ENCODE assay signal across 12 cellular contexts in genomic region chr10:97575101-97575668, GRCh38. TPM values are rescaled to one million over a fixed set of nuclear protein-coding genes. Genes with fewer than 3 reads are reported as not detected.
A peak's percentile ranks its signal among the peaks of the same experiment; 100 is the strongest.
DNase-seq lines count a peak whose midpoint lies in the region; ATAC-seq, FAIRE-seq and TF ChIP-seq lines count a peak whose summit lies in the region.
"Had no signal": no experiment of that assay in that cellular context is flagged by ENCODE, and none has a peak within 500 bp of the region (broad histone marks: within the 10 kb centered on the region; RNA-seq: fewer than 3 reads in every experiment).

No MANE protein-coding gene starts in this region.

- H2AFZ ChIP-seq in H1 (ENCODE audit: low read length), result no peak overlapping the region

- no peak for TF ChIP-seq RAD21 in H1 (IDR thresholded peaks at IDR 0.05 in 1 of 2, conservative IDR thresholded peaks at IDR 0.05 in 1 of 2; ENCODE audit: low read depth in 2 of 2, low read length in 2 of 2)

- peaks cover 0 to under 1% of the 10 kb centered on the region in 2 experiments for H4K20me1 ChIP-seq in H1 (replicated peaks in 1 of 2; ENCODE audit: control insufficient read depth in 1 of 2, insufficient read depth in 2 of 2, low read length in 2 of 2)

- H2AK5ac ChIP-seq in H1 (ENCODE audit: low read depth, low read length) (no peak overlapping the region), mesendoderm (ENCODE audit: low read length) (no peak overlapping the region)

- H2BK5ac ChIP-seq in H1 (ENCODE audit: low read depth, low read length) (no peak overlapping the region), mesendoderm (ENCODE audit: low read length) (no peak overlapping the region)

- H3K23ac ChIP-seq in H1 (ENCODE audit: insufficient read length), result no peak overlapping the region
- no peak overlapping the region for H3K23ac ChIP-seq in mesendoderm (ENCODE audit: low read length)

- H2BK15ac ChIP-seq in H1 (ENCODE audit: low read length) (no peak overlapping the region; the same call in 1 of the 2 replicates), mesendoderm (replicated peaks; ENCODE audit: low read depth) (no peak overlapping the region)

- H3K14ac ChIP-seq in H1 (ENCODE audit: insufficient read length), result no peak overlapping the region

- H3K4me2 ChIP-seq in H1 (ENCODE audit: insufficient read depth in 1 of 2, low read depth in 2 of 2, low read length in 2 of 2), result peak overlapping the region; percentile 1 to 15; a peak in 1 of 4 replicates
- no peak overlapping the region for H3K4me2 ChIP-seq in mesendoderm (ENCODE audit: low read length)

- no peak for FAIRE-seq in H1 (lab: Jason Lieb, UNC)

- no peaks in the 10 kb centered on the region; a peak in 1 of 7 replicates for H3K27me3 ChIP-seq in H1 (replicated peaks in 1 of 4; ENCODE audit: control insufficient read depth in 3 of 4, extremely low read depth in 1 of 4, insufficient read depth in 3 of 4, low read length in 3 of 4)
- H3K27me3 ChIP-seq in mesendoderm (ENCODE audit: insufficient read depth, low read length, poor library complexity), result no peaks in the 10 kb centered on the region
- H3K27me3 ChIP-seq: tibial nerve had no signal

- no peak for TF ChIP-seq EP300 in H1 (IDR thresholded peaks at IDR 0.05; ENCODE audit: borderline replicate concordance in 1 of 2, low read depth in 2 of 2, low read length in 2 of 2)

- H3K36me3 ChIP-seq in H1 (ENCODE audit: control insufficient read depth in 2 of 4, insufficient read depth in 4 of 4, low read length in 3 of 4) (peaks cover 0 to 4% (median under 1%) of the 10 kb centered on the region in 4 experiments; a peak in 4 of 8 replicates), mesendoderm (ENCODE audit: control insufficient read depth, insufficient read depth, low read length) (no peaks in the 10 kb centered on the region)

- H3K23me2 ChIP-seq in H1 (ENCODE audit: low read depth, low read length), result no peaks in the 10 kb centered on the region

- CTCF ChIA-PET in H1 (lab: Charles Lee; ENCODE audit: partially characterized antibody), result interaction anchor here (0.7 to 12.9 kb wide), 11 partner anchors 8 to 109 kb away, joined by 3 to 169 read pairs (median 7); partner anchors contain the start of genes C10orf62 and HOGA1

- TF ChIP-seq POLR2A in H1 (IDR thresholded peaks at IDR 0.05; ENCODE audit: control extremely low read depth in 1 of 2, low read depth in 2 of 2, low read length in 2 of 2), result no peak

- no peak overlapping the region for H2BK12ac ChIP-seq in H1 (ENCODE audit: low read depth, low read length)

- no peaks in the 10 kb centered on the region for H3K9me3 ChIP-seq in H1 (ENCODE audit: insufficient read depth in 2 of 2, low read depth in 1 of 2, low read length in 1 of 2)
- H3K9me3 ChIP-seq: tibial nerve had no signal

- intact Hi-C loops in Right ventricle myocardium inferior (cut with DNase I), result no loop called here
- intact Hi-C loops in Right ventricle myocardium superior (cut with DNase I), result no loop called here

- H3K9ac ChIP-seq in H1 (replicated peaks in 1 of 4; ENCODE audit: extremely low read depth in 1 of 4, low read depth in 3 of 4, low read length in 3 of 4) (no peak overlapping the region), mesendoderm (ENCODE audit: low read length) (no peak overlapping the region)

- H3K4me1 ChIP-seq in H1 (replicated peaks in 1 of 4; ENCODE audit: control insufficient read depth in 3 of 4, insufficient read depth in 4 of 4, low read length in 3 of 4) (peaks cover 2 to 6% (median 4%) of the 10 kb centered on the region in 4 experiments; a peak in 3 of 7 replicates), mesendoderm (ENCODE audit: control insufficient read depth, low read depth, low read length) (no peaks in the 10 kb centered on the region)

- 92% methylated on average over 6 of the region's 6 CpGs; no CpG with 5 or more reads in 1 of the 2 experiments for whole genome bisulfite sequencing in H1 (ENCODE audit: extremely low coverage in 1 of 2, insufficient coverage in 1 of 2, insufficient read length in 1 of 2, insufficient replicate concordance in 2 of 2, low coverage in 1 of 2, low lambda C conversion rate in 2 of 2, missing lambda C conversion rate in 1 of 2), 2 experiments
- no CpG with 5 or more reads among the region's 6 CpGs for WGBS in mesendoderm (ENCODE audit: extremely low coverage, insufficient coverage, low lambda C conversion rate)

- no peaks in the 10 kb centered on the region for H3K79me2 ChIP-seq in H1 (ENCODE audit: control insufficient read depth in 1 of 2, insufficient read depth in 2 of 2, low read length in 2 of 2)
- no peaks in the 10 kb centered on the region for H3K79me2 ChIP-seq in mesendoderm (ENCODE audit: control insufficient read depth, insufficient read depth, low read length)

- no peak for TF ChIP-seq CTCF in H1 (IDR thresholded peaks at IDR 0.05; ENCODE audit: control extremely low read depth in 1 of 3, insufficient read depth in 1 of 3, low read depth in 1 of 3, low read length in 3 of 3)

- H2BK20ac ChIP-seq in H1 (ENCODE audit: low read length), result no peak overlapping the region

- DNase-seq in Right ventricle myocardium inferior (ENCODE audit: missing footprints), result peak; percentile 43
- DNase-seq in Right ventricle myocardium superior, result no peak
- no peak for DNase-seq in H1 (ENCODE audit: low read depth in 1 of 2, low spot score in 2 of 2)
- DNase-seq in mesendoderm, result peak; percentile 61
- no peak for DNase-seq in iPS-NIHi11 (ENCODE audit: low spot score)
- DNase-seq in NCI-H446 (lab: John Stamatoyannopoulos, UW), result no peak
- DNase-seq: activated naive CD8-positive, alpha-beta T cell treated with anti-CD3 and anti-CD28 coated beads, Interleukin-2, amount 10 ng/mL, durations not matched to agents 7 days and 5 days; NCI-H524 had no signal

- H2BK120ac ChIP-seq in H1 (replicated peaks; ENCODE audit: low read depth, low read length), result no peak overlapping the region
- H2BK120ac ChIP-seq in mesendoderm (ENCODE audit: low read depth, low read length), result no peak overlapping the region

- H4K5ac ChIP-seq in H1 (ENCODE audit: insufficient read length, low read depth, low read length) (no peak overlapping the region), mesendoderm (ENCODE audit: low read length) (no peak overlapping the region)

- no peak overlapping the region for H4K91ac ChIP-seq in H1 (replicated peaks; ENCODE audit: insufficient read length, low read length)

- no peak overlapping the region for H3K4ac ChIP-seq in H1 (replicated peaks; ENCODE audit: insufficient read length, low read depth, low read length)
- H3K4ac ChIP-seq in mesendoderm (ENCODE audit: low read depth, low read length), result no peak overlapping the region

- H3K18ac ChIP-seq in H1 (ENCODE audit: extremely low read depth, low read length) (no peak overlapping the region), mesendoderm (ENCODE audit: low read length) (no peak overlapping the region)

- no peak overlapping the region for H3K56ac ChIP-seq in H1 (replicated peaks; ENCODE audit: insufficient read length, low read depth, low read length)
- no peak overlapping the region for H3K56ac ChIP-seq in mesendoderm (ENCODE audit: low read length)

- no peaks in the 10 kb centered on the region for H3K79me1 ChIP-seq in H1 (ENCODE audit: low read depth, low read length)
- no peaks in the 10 kb centered on the region for H3K79me1 ChIP-seq in mesendoderm (ENCODE audit: low read length)

- H4K8ac ChIP-seq in H1 (ENCODE audit: extremely low read depth, insufficient read depth, low read length) (no peak overlapping the region), mesendoderm (ENCODE audit: low read depth, low read length) (no peak overlapping the region)

- H3K27ac ChIP-seq in H1 (ENCODE audit: low read depth, low read length), result no peak overlapping the region
- H3K27ac ChIP-seq in mesendoderm (ENCODE audit: low read depth, low read length), result no peak overlapping the region
- H3K27ac ChIP-seq: tibial nerve had no signal

- POLR2A ChIA-PET in H1 (lab: Charles Lee; ENCODE audit: partially characterized antibody), result interaction anchor here (0.7 to 2.2 kb wide), 5 partner anchors 9 to 66 kb away, joined by 3 to 6 read pairs (median 3); partner anchors contain the start of gene HOGA1

- H3K4me3 ChIP-seq in H1 (ENCODE audit: extremely low read depth in 1 of 4, insufficient read depth in 2 of 4, low read depth in 3 of 4, low read length in 4 of 4), result no peak overlapping the region
- H3K4me3 ChIP-seq in mesendoderm (ENCODE audit: low read length), result no peak overlapping the region
- H3K4me3 ChIP-seq: tibial nerve had no signal

- ATAC-seq in Right ventricle myocardium inferior, result no peak
- ATAC-seq in Right ventricle myocardium superior (ENCODE audit: poor library complexity), result no peak
- no peak for ATAC-seq in GM21367 (IDR thresholded peaks at IDR 0.05; ENCODE audit: unreplicated experiment)
- ATAC-seq in esophagus mucosa, result no peak

RNA-seq across cellular contexts. Expression of gene ANKRD2, which starts 2.6 kb away (rescaled TPM):
- total RNA-seq in Right ventricle myocardium inferior (418 TPM), Right ventricle myocardium superior (152 TPM), esophagus mucosa (0.56 TPM)
- total RNA-seq in H1 (2021; fragmentation: NEBNext Ultra II Directional; extraction: Animal tissue kit (Norgen Biotek cat#: 25700)), result not detected in 2 replicates
- polyA plus RNA-seq in H1 (2011; rRNA removed), result not detected in 2 replicates
- not detected for polyA plus RNA-seq in H1 (2011; cell fraction: cytosol; rRNA removed)
- not detected for polyA plus RNA-seq in H1 (2011; cell fraction: nucleus; rRNA removed)
- not detected in 4 replicates for polyA plus RNA-seq in H1 (2012, experiment 1 of 2)
- polyA plus RNA-seq in H1 (2012, experiment 2 of 2), result not detected
- polyA plus RNA-seq in H1 (2013, experiment 1 of 2), result not detected
- polyA plus RNA-seq in H1 (2013, experiment 2 of 2), result not detected
- polyA minus RNA-seq in H1 (2011; rRNA and poly(A)+ RNA removed), result not detected in 2 replicates
- not detected for polyA minus RNA-seq in H1 (2011; cell fraction: cytosol; rRNA and poly(A)+ RNA removed)
- polyA minus RNA-seq in H1 (2011; cell fraction: nucleus; rRNA and poly(A)+ RNA removed), result not detected
- polyA plus RNA-seq in mesendoderm (2013, experiment 1 of 2), result 0.06 TPM
- 0.07 TPM for polyA plus RNA-seq in mesendoderm (2013, experiment 2 of 2)
- total RNA-seq: A673 had no signal

RNA-seq across cellular contexts. Expression of gene HOGA1, which starts 9.0 kb away (rescaled TPM):
- total RNA-seq in Right ventricle myocardium inferior (15.6 TPM), Right ventricle myocardium superior (18.7 TPM), esophagus mucosa (1.7 TPM)
- total RNA-seq in H1 (2021; fragmentation: NEBNext Ultra II Directional; extraction: Animal tissue kit (Norgen Biotek cat#: 25700)), result 0.28 and 0.29 TPM in 2 replicates
- polyA plus RNA-seq in H1 (2011; rRNA removed), result 0.57 and 1.00 TPM in 2 replicates
- 0.53 TPM for polyA plus RNA-seq in H1 (2011; cell fraction: cytosol; rRNA removed)
- 0.47 TPM for polyA plus RNA-seq in H1 (2011; cell fraction: nucleus; rRNA removed)
- 0.19 to 0.74 TPM (median 0.51 TPM) in 4 replicates for polyA plus RNA-seq in H1 (2012, experiment 1 of 2)
- polyA plus RNA-seq in H1 (2012, experiment 2 of 2), result 0.42 TPM
- 0.26 TPM for polyA plus RNA-seq in H1 (2013, experiment 1 of 2)
- polyA plus RNA-seq in H1 (2013, experiment 2 of 2), result 0.17 TPM
- 0.50 and 0.63 TPM in 2 replicates for polyA minus RNA-seq in H1 (2011; rRNA and poly(A)+ RNA removed)
- not detected for polyA minus RNA-seq in H1 (2011; cell fraction: cytosol; rRNA and poly(A)+ RNA removed)
- polyA minus RNA-seq in H1 (2011; cell fraction: nucleus; rRNA and poly(A)+ RNA removed), result 0.80 TPM
- polyA plus RNA-seq in mesendoderm (2013, experiment 1 of 2), result 0.34 TPM
- 0.27 TPM for polyA plus RNA-seq in mesendoderm (2013, experiment 2 of 2)
- total RNA-seq: A673; activated naive CD8-positive, alpha-beta T cell treated with anti-CD3 and anti-CD28 coated beads, Interleukin-2, amount 10 ng/mL, durations not matched to agents 7 days and 5 days had no signal

RNA-seq across cellular contexts. Expression of gene C10orf62, which starts 14.3 kb away (rescaled TPM):
- total RNA-seq in Right ventricle myocardium inferior (0.97 TPM), Right ventricle myocardium superior (0.48 TPM), esophagus mucosa (0.16 TPM)
- total RNA-seq in H1 (2021; fragmentation: NEBNext Ultra II Directional; extraction: Animal tissue kit (Norgen Biotek cat#: 25700)), result not detected in 2 replicates
- polyA plus RNA-seq in H1 (2011; rRNA removed), result 0.05 TPM in 1 of 2 replicates, not detected in the other
- 0.08 TPM for polyA plus RNA-seq in H1 (2011; cell fraction: cytosol; rRNA removed)
- polyA plus RNA-seq in H1 (2011; cell fraction: nucleus; rRNA removed), result 0.09 TPM
- not detected in 4 replicates for polyA plus RNA-seq in H1 (2012, experiment 1 of 2)
- polyA plus RNA-seq in H1 (2012, experiment 2 of 2), result not detected
- not detected for polyA plus RNA-seq in H1 (2013, experiment 1 of 2)
- not detected for polyA plus RNA-seq in H1 (2013, experiment 2 of 2)
- 0.16 and 0.41 TPM in 2 replicates for polyA minus RNA-seq in H1 (2011; rRNA and poly(A)+ RNA removed)
- not detected for polyA minus RNA-seq in H1 (2011; cell fraction: cytosol; rRNA and poly(A)+ RNA removed)
- not detected for polyA minus RNA-seq in H1 (2011; cell fraction: nucleus; rRNA and poly(A)+ RNA removed)
- not detected for polyA plus RNA-seq in mesendoderm (2013, experiment 1 of 2)
- polyA plus RNA-seq in mesendoderm (2013, experiment 2 of 2), result not detected
- total RNA-seq: A673; activated naive CD8-positive, alpha-beta T cell treated with anti-CD3 and anti-CD28 coated beads, Interleukin-2, amount 10 ng/mL, durations not matched to agents 7 days and 5 days had no signal

RNA-seq across cellular contexts. Expression of gene MORN4, which starts 58.1 kb away (rescaled TPM):
- 8.0 TPM for total RNA-seq in Right ventricle myocardium inferior
- total RNA-seq in Right ventricle myocardium superior, result 8.1 TPM
- total RNA-seq in H1 (2021; fragmentation: NEBNext Ultra II Directional; extraction: Animal tissue kit (Norgen Biotek cat#: 25700)), result 10.6 and 13.6 TPM in 2 replicates
- polyA plus RNA-seq in H1 (2011; rRNA removed), result 20.2 and 22.0 TPM in 2 replicates
- 26.0 TPM for polyA plus RNA-seq in H1 (2011; cell fraction: cytosol; rRNA removed)
- 11.3 TPM for polyA plus RNA-seq in H1 (2011; cell fraction: nucleus; rRNA removed)
- 17.4 to 20.9 TPM (median 19.5 TPM) in 4 replicates for polyA plus RNA-seq in H1 (2012, experiment 1 of 2)
- 13.1 TPM for polyA plus RNA-seq in H1 (2012, experiment 2 of 2)
- polyA plus RNA-seq in H1 (2013, experiment 1 of 2), result 10.3 TPM
- polyA plus RNA-seq in H1 (2013, experiment 2 of 2), result 10.6 TPM
- 13.7 and 14.7 TPM in 2 replicates for polyA minus RNA-seq in H1 (2011; rRNA and poly(A)+ RNA removed)
- polyA minus RNA-seq in H1 (2011; cell fraction: cytosol; rRNA and poly(A)+ RNA removed), result 9.4 TPM
- polyA minus RNA-seq in H1 (2011; cell fraction: nucleus; rRNA and poly(A)+ RNA removed), result 5.1 TPM
- 6.9 TPM for polyA plus RNA-seq in mesendoderm (2013, experiment 1 of 2)
- 7.7 TPM for polyA plus RNA-seq in mesendoderm (2013, experiment 2 of 2)
- total RNA-seq in esophagus mucosa, result 1.9 TPM

Comparison
In these comparisons a context has a peak if more than half of its experiments do, and no peak if none do; other contexts are left out.
1. DNase-seq: peak in Right ventricle myocardium inferior (single experiment) and mesendoderm (single experiment); none in Right ventricle myocardium superior (single experiment), H1 (0 of 2), iPS-NIHi11 (single experiment) and NCI-H446 (0 of 2).
2. RNA of gene ANKRD2, which starts 2.6 kb away (total RNA-seq): 418 TPM in Right ventricle myocardium inferior (single experiment) and 152 TPM in Right ventricle myocardium superior (single experiment); 0.56 TPM in esophagus mucosa (single experiment) and not detected in H1; every median in the first group is over 10 times any median in the second.